Comparison of ENCODE assay signal across 19 cellular contexts in the genomic region with DNA sequence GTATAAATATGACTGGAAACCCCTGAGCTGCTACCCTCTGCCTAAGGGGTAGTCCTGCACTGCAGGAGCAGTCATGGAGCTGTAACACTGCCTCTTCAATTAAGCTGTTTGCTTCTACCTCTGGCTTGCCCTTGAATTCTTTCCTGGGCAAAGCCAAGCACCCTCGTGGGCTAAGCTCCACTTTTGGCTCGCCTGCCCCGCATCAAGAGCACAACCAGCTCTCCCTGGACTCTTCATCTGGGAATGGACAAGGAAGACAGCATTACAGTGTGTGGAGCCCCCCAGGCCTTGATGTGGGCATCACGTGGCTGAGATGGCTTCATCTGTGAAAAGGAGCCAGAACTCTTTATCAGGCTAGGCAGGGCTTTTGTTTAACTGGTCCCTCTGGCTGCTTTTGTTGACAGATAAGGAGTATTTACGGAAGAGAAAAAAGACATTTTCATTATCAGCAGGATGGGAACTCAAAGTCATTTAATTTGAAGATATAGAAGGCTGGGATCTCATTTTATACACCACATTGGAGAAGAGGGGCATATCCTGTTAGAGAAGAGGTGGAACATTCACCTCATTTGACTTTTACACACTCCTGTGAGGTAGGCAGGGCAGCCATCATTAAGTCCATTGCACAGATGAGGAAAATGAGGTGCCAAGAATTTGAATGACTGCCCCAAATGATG.
DNase-seq lines count a peak whose midpoint lies in the region; ATAC-seq, FAIRE-seq and TF ChIP-seq lines count a peak whose summit lies in the region.
"Had no signal": no experiment of that assay in that cellular context is flagged by ENCODE, and none has a peak within 500 bp of the region (broad histone marks: within the 10 kb centered on the region; RNA-seq: fewer than 3 reads in every experiment).

No MANE protein-coding gene starts in this region.

- H3K27ac ChIP-seq in BLaER1, result peak overlapping the region; percentile 18; the same call in 1 of the 2 replicates
- no peak overlapping the region for H3K27ac ChIP-seq in K562 (ENCODE audit: extremely low read depth, low read depth, low read length)
- H3K27ac ChIP-seq in layer of hippocampus (ENCODE audit: low read depth, low read length), result peak overlapping the region; percentile 95
- H3K27ac ChIP-seq in body of pancreas, result no peak overlapping the region

- H3K4me2 ChIP-seq in BLaER1 (peak overlapping the region; percentile 30), K562 (ENCODE audit: insufficient read depth, low read length) (no peak overlapping the region)

- H3K9ac ChIP-seq in BLaER1 (no peak overlapping the region), K562 (ENCODE audit: insufficient read depth in 1 of 2, low read depth in 2 of 2, low read length in 2 of 2) (no peak overlapping the region)

- 5% methylated on average over 5 of the region's 5 CpGs for WGBS in K562 (ENCODE audit: insufficient coverage, low coverage, missing lambda C conversion rate)
- 75 to 76% methylated on average over 5 of the region's 5 CpGs for WGBS in body of pancreas, 2 donors

- no peaks in the 10 kb centered on the region for H3K9me1 ChIP-seq in K562 (ENCODE audit: control insufficient read depth, insufficient read depth, low read length)

- CTCF ChIA-PET in K562 (lab: Yijun Ruan, JAX; ENCODE audit: low intra/inter-chr PET ratio), result no interaction called here

- H3K27me3 ChIP-seq in BLaER1 (no peaks in the 10 kb centered on the region), K562 (ENCODE audit: control insufficient read depth in 2 of 2, insufficient read depth in 2 of 2, low read length in 2 of 2) (no peaks in the 10 kb centered on the region; a peak in 1 of 5 replicates), layer of hippocampus (ENCODE audit: control insufficient read depth, insufficient read depth, low read length) (no peaks in the 10 kb centered on the region), body of pancreas (no peaks in the 10 kb centered on the region)
- H3K27me3 ChIP-seq: Peyer's patch had no signal

- DNase-seq in NCI-H146 treated with DMSO at 0.1 percent for 48 hours (lab: John Stamatoyannopoulos, UW; ENCODE audit: unreplicated experiment) (peak; percentile 13), K562 (ENCODE audit: extremely low read depth in 1 of 4, low spot score in 3 of 4) (peak in 2 of 4 experiments; percentile 15 to 17), NCI-H1417 (lab: John Stamatoyannopoulos, UW) (no peak), GM19240 (ENCODE audit: insufficient read length, low spot score) (no peak), HTR-8/SVneo (ENCODE audit: insufficient read length, low spot score) (no peak), body of pancreas (no peak)
- DNase-seq: AML-193; CD4-positive, alpha-beta memory T cell; DMS79; GF-D8; NCI-H1694; NCI-H446 treated with DMSO at 0.1 percent for 48 hours; NCI-H774; Peyer's patch; SHP77 treated with DMSO at 0.1 percent for 48 hours had no signal

- no peak overlapping the region for H3K4me3 ChIP-seq in BLaER1
- no peak overlapping the region for H3K4me3 ChIP-seq in K562
- no peak overlapping the region for H3K4me3 ChIP-seq in body of pancreas
- H3K4me3 ChIP-seq: GM23338, Peyer's patch had no signal

- TF ChIP-seq EP300 in K562 (IDR thresholded peaks at IDR 0.05; ENCODE audit: low read length), result peak; percentile 37; the same call in 1 of the 2 replicates

- in situ Hi-C loops in K562 (cut with MboI), result no loop called here

- TF ChIP-seq RAD21 in K562 (CRISPR knock-in tag; conservative IDR thresholded peaks at IDR 0.05 in 1 of 2, IDR thresholded peaks at IDR 0.05 in 1 of 2), result no peak

- H3K36me3 ChIP-seq in BLaER1 (no peaks in the 10 kb centered on the region), K562 (ENCODE audit: control insufficient read depth, insufficient read depth, low read length) (no peaks in the 10 kb centered on the region), body of pancreas (replicated peaks in 1 of 2; ENCODE audit: insufficient read depth in 1 of 2, low read depth in 2 of 2) (no peaks in the 10 kb centered on the region)
- H3K36me3 ChIP-seq: Peyer's patch had no signal

- TF ChIP-seq CTCF in K562 (IDR thresholded peaks at IDR 0.05 in 2 of 3, conservative IDR thresholded peaks at IDR 0.05 in 1 of 3; ENCODE audit: insufficient read depth in 2 of 3, low read depth in 1 of 3, low read length in 3 of 3), result no peak
- no peak for TF ChIP-seq CTCF in body of pancreas (IDR thresholded peaks at IDR 0.05)

- peak; percentile 47; the same call in 1 of the 3 replicates for ATAC-seq in K562
- no peak for ATAC-seq in body of pancreas
- ATAC-seq: GM23338 had no signal

- H3K9me3 ChIP-seq in BLaER1 (peaks cover 14% of the 10 kb centered on the region; the same call in 1 of the 2 replicates), K562 (replicated peaks; ENCODE audit: control insufficient read depth, insufficient read depth, low read depth, low read length) (no peaks in the 10 kb centered on the region), body of pancreas (no peaks in the 10 kb centered on the region)
- H3K9me3 ChIP-seq: Peyer's patch had no signal

- FAIRE-seq in K562 (lab: Jason Lieb, UNC), result no peak
- no peak for FAIRE-seq in HTR-8/SVneo (lab: Jason Lieb, UNC)
- FAIRE-seq: GM19239 had no signal

- POLR2A ChIA-PET in K562 (lab: Yijun Ruan, JAX), result no interaction called here

- H3K4me1 ChIP-seq in BLaER1 (peaks cover 58% of the 10 kb centered on the region), K562 (replicated peaks in 1 of 2; ENCODE audit: control insufficient read depth in 2 of 2, insufficient read depth in 2 of 2, low read length in 2 of 2) (peaks cover 0 to 8% of the 10 kb centered on the region in 2 experiments; a peak in 1 of 5 replicates), body of pancreas (no peaks in the 10 kb centered on the region)

- H3K79me2 ChIP-seq in K562 (ENCODE audit: control insufficient read depth, insufficient read depth, low read length), result no peaks in the 10 kb centered on the region

- H4K20me1 ChIP-seq in BLaER1, result no peaks in the 10 kb centered on the region
- no peaks in the 10 kb centered on the region for H4K20me1 ChIP-seq in K562 (replicated peaks; ENCODE audit: control insufficient read depth, insufficient read depth, low read length)

- TF ChIP-seq POLR2A in K562 (conservative IDR thresholded peaks at IDR 0.05), result no peak
- no peak for TF ChIP-seq POLR2A in body of pancreas (IDR thresholded peaks at IDR 0.05)

- intact Hi-C loops in K562 (cut with micrococcal nuclease) (no loop called here), body of pancreas (cut with DNase I) (no loop called here)

- no TSS peak for BruUV-seq in K562 (replicated peaks; lab: Mats Ljungman, UMichigan)

- no peak overlapping the region for H2AFZ ChIP-seq in K562 (ENCODE audit: low read depth, low read length)
- H2AFZ ChIP-seq: GM23338 had no signal

TF ChIP-seq in K562, 482 proteins besides CTCF, POLR2A, EP300 and RAD21 (continues in another document):
- TF ChIP-seq ZNF133 (CRISPR knock-in tag; IDR thresholded peaks at IDR 0.05) (no peak), RBM39 (optimal IDR thresholded peaks at IDR 0.05; ENCODE audit: low read depth, low read length) (no peak), TCF7 (IDR thresholded peaks at IDR 0.05; ENCODE audit: borderline replicate concordance) (no peak)
- TF ChIP-seq, protein P1, sequence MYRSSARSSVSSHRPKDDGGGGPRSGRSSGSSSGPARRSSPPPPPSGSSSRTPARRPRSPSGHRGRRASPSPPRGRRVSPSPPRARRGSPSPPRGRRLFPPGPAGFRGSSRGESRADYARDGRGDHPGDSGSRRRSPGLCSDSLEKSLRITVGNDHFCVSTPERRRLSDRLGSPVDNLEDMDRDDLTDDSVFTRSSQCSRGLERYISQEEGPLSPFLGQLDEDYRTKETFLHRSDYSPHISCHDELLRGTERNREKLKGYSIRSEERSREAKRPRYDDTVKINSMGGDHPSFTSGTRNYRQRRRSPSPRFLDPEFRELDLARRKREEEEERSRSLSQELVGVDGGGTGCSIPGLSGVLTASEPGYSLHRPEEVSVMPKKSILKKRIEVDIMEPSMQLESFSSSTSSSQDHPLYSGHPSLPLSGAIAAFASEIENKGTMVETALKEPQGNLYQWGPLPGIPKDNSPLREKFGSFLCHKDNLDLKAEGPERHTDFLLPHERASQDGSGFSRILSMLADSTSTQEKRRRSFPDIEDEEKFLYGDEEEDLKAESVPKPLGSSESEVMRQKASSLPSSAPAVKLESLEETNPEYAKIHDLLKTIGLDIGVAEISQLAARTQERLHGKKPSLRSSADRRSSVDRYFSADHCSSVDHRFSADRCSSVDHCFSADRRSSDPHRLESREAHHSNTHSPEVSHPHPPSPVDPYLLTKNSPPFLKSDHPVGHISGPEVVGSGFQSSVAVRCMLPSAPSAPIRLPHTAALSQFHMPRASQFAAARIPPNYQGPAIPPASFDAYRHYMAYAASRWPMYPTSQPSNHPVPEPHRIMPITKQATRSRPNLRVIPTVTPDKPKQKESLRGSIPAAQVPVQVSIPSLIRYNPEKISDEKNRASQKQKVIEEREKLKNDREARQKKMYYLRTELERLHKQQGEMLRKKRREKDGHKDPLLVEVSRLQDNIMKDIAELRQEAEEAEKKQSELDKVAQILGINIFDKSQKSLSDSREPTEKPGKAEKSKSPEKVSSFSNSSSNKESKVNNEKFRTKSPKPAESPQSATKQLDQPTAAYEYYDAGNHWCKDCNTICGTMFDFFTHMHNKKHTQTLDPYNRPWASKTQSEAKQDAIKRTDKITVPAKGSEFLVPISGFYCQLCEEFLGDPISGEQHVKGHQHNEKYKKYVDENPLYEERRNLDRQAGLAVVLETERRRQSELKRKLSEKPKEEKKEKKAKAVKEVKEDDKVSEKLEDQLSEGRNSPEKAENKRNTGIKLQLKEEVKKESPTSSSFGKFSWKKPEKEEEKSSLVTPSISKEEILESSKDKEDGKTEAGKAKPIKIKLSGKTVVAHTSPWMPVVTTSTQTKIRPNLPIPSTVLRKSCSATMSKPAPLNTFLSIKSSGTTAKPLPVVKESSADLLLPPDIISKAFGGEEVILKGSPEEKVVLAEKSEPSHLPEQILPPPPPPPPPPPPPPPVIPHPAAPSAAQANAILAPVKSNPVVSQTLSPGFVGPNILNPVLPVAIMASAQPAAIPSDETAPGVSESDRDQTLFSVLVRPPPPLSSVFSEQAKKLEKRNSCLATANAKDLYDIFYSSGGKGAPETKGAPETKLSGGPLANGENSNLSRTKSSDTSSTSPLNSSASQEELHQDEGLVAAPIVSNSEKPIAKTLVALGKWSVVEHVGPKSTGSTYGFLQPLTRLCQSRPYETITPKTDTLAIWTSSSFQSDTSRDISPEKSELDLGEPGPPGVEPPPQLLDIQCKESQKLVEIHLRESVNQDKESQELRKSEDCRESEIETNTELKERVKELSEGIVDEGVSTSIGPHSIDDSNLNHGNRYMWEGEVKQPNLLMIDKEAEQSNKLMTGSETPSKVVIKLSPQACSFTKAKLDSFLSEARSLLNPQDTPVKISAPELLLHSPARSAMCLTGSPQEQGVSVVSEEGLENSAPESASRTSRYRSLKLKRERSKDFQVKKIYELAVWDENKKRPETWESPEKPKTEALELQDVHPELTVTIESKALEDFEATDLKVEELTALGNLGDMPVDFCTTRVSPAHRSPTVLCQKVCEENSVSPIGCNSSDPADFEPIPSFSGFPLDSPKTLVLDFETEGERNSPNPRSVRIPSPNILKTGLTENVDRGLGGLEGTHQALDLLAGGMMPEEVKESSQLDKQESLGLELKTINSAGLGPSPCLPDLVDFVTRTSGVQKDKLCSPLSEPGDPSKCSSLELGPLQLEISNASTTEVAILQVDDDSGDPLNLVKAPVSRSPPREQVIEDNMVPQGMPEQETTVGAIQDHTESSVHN (IDR thresholded peaks at IDR 0.05; ENCODE audit: borderline replicate concordance in 1 of 2, low read depth in 1 of 2), result no peak

Comparison
In these comparisons a context has a peak if more than half of its experiments do, and no peak if none do; other contexts are left out.
1. H3K27ac ChIP-seq: peak in BLaER1 (single experiment) and layer of hippocampus (single experiment); none in K562 (single experiment) and body of pancreas (0 of 4).